ENCODE assay signal across 8 cellular contexts in the genomic region with DNA sequence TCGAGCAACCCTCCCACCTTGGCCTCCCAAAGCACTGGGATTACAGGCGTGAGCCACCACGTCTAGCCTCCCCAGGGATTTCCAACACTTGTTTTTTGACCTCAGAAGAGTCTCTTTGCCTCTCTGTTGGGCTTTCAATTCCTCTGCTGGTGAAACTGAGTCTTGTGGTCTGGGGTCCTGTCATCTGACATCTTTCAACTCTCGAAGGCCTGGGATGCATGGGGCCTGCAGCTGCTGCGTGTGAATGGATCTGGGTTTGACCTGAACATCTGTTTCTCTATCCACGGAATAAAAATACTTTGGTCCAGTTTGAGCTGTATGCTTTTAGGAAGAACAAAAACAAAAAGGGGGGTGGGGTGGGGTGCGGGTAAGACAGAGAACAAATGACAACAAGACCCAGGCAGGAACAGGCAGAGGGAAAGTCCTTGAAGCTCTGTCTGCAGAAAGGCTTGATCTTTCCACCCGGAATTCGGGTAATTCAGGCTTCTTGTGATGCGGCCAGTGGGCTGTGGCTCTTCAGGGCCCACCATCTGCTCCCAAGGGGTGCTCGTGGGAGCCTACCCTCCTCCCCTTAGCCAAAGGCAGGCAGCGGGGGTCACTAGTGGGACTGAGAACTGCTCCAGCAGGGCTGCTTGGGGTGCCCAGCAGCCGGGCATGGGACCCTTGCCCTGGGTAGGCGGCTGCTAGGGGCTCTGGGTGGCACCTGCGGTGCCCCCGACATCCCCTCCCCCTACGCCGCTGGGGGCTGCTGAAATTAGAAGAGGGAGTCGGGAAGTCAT.
DNase-seq lines count a peak whose midpoint lies in the region; ATAC-seq and TF ChIP-seq lines count a peak whose summit lies in the region.

No MANE protein-coding gene starts in this region.

- H3K36me3 ChIP-seq in heart right ventricle (no peaks in the 10 kb centered on the region), iPS DF 6.9 (ENCODE audit: control insufficient read depth, insufficient read depth, low read length) (no peaks in the 10 kb centered on the region), upper lobe of left lung (no peaks in the 10 kb centered on the region)

- WGBS in heart right ventricle, 2 donors = 48 to 51% methylated on average over 19 of the region's 19 CpGs
- no CpG with 5 or more reads among the region's 19 CpGs for WGBS in iPS DF 6.9 (ENCODE audit: insufficient coverage, insufficient read length)
- 58 to 67% methylated on average over 16 to 19 of the region's 19 CpGs for WGBS in upper lobe of left lung, 2 donors

- ATAC-seq in heart right ventricle (peak in 6 of 8 donors; percentile 3 to 51 (median 12)), Right ventricle myocardium superior (ENCODE audit: poor library complexity) (no peak), upper lobe of left lung (ENCODE audit: low FRiP score in 2 of 2) (no peak)

- H3K4me1 ChIP-seq in heart right ventricle (peaks cover 24 to 80% (median 52%) of the 10 kb centered on the region in 9 donors), iPS DF 6.9 (ENCODE audit: control insufficient read depth, insufficient read depth, low read length) (peaks cover 8% of the 10 kb centered on the region), upper lobe of left lung (peaks cover 39 to 48% (median 41%) of the 10 kb centered on the region in 4 donors)

- peak in 1 of 2 donors; percentile 46 for DNase-seq in heart right ventricle
- DNase-seq in Right ventricle myocardium superior = no peak
- peak; percentile 18 for DNase-seq in M059J (ENCODE audit: low read depth)
- no peak for DNase-seq in iPS DF 6.9 (ENCODE audit: low read depth, low spot score)
- DNase-seq in upper lobe of left lung = no peak
- no peak for DNase-seq in 8988T
- DNase-seq in caudate nucleus (lab: John Stamatoyannopoulos, UW) = no peak
- DNase-seq in NCI-H1930 (lab: John Stamatoyannopoulos, UW) = no peak

- no peaks in the 10 kb centered on the region for H3K9me3 ChIP-seq in heart right ventricle
- H3K9me3 ChIP-seq in iPS DF 6.9 (ENCODE audit: control insufficient read depth, insufficient read depth, low read length) = no peaks in the 10 kb centered on the region
- H3K9me3 ChIP-seq in upper lobe of left lung = no peaks in the 10 kb centered on the region

- TF ChIP-seq POLR2A in upper lobe of left lung (IDR thresholded peaks at IDR 0.05) = no peak

- H3K27ac ChIP-seq in heart right ventricle (peak overlapping the region; percentile 59 to 94 (median 84)), iPS DF 6.9 (ENCODE audit: low read length) (no peak overlapping the region), upper lobe of left lung (peak overlapping the region; percentile 65 to 81 (median 76)), caudate nucleus (ENCODE audit: low read depth, low read length) (no peak overlapping the region)

- no peak for TF ChIP-seq CTCF in heart right ventricle (IDR thresholded peaks at IDR 0.05)
- no peak for TF ChIP-seq CTCF in upper lobe of left lung (IDR thresholded peaks at IDR 0.05)

- no peak for TF ChIP-seq EP300 in upper lobe of left lung (IDR thresholded peaks at IDR 0.05)

- intact Hi-C loops in heart right ventricle (cut with DNase I) = loop anchor here (2.0 to 5.0 kb wide), 6 partner anchors 79 to 144 kb away; partner anchors contain the start of gene HEG1 (in 4 of the 10)
- intact Hi-C loops in Right ventricle myocardium superior (cut with DNase I) = loop anchor here (5.0 kb wide), 1 partner anchor 79 kb away; no protein-coding TSS in a partner anchor

- H3K27me3 ChIP-seq in heart right ventricle = no peaks in the 10 kb centered on the region
- H3K27me3 ChIP-seq in iPS DF 6.9 (ENCODE audit: control insufficient read depth, insufficient read depth, low read length) = no peaks in the 10 kb centered on the region
- H3K27me3 ChIP-seq in upper lobe of left lung = no peaks in the 10 kb centered on the region

- H3K4me3 ChIP-seq in heart right ventricle (peak overlapping the region in 9 of 10 donors; percentile 21 to 51 (median 47)), iPS DF 6.9 (ENCODE audit: low read length) (peak overlapping the region; percentile 24; the same call in 1 of the 2 replicates), upper lobe of left lung (peak overlapping the region in 3 of 4 donors; percentile 29 to 53 (median 38))

Comparison
In these comparisons a context has a peak if more than half of its experiments do, and no peak if none do; other contexts are left out.
1. ATAC-seq: peak in heart right ventricle (6 of 8); none in Right ventricle myocardium superior (single experiment) and upper lobe of left lung (0 of 2).
2. H3K27ac ChIP-seq: peak in heart right ventricle (10 of 10) and upper lobe of left lung (4 of 4); none in iPS DF 6.9 (single experiment) and caudate nucleus (single experiment).
3. Peak in every context shown above with its lines, with median percentiles within 50 percentile points of each other: H3K4me3 ChIP-seq.